ENCODE assay signal across 14 cellular contexts in genomic region chr6:44737829-44738528, GRCh38.
DNase-seq lines count a peak whose midpoint lies in the region; ATAC-seq, FAIRE-seq and TF ChIP-seq lines count a peak whose summit lies in the region.
"Had no signal": no experiment of that assay in that cellular context is flagged by ENCODE, and none has a peak within 500 bp of the region (broad histone marks: within the 10 kb centered on the region; RNA-seq: fewer than 3 reads in every experiment).

No MANE protein-coding gene starts in this region.

- H4K20me1 ChIP-seq in hepatocyte (ENCODE audit: insufficient read depth, poor library complexity, severe bottlenecking) (no peaks in the 10 kb centered on the region), smooth muscle cell (ENCODE audit: low read depth) (no peaks in the 10 kb centered on the region)

- H3K4me2 ChIP-seq in hepatocyte = no peak overlapping the region
- H3K4me2 ChIP-seq in smooth muscle cell = peak overlapping the region; percentile 4

- no peak overlapping the region for H3K4me3 ChIP-seq in hepatocyte
- no peak overlapping the region for H3K4me3 ChIP-seq in smooth muscle cell
- no peak overlapping the region for H3K4me3 ChIP-seq in brain microvascular endothelial cell (ENCODE audit: low read depth, low read length)

- no peaks in the 10 kb centered on the region for H3K9me3 ChIP-seq in hepatocyte (ENCODE audit: low read depth)
- no peaks in the 10 kb centered on the region for H3K9me3 ChIP-seq in smooth muscle cell (replicated peaks; ENCODE audit: low read depth)
- H3K9me3 ChIP-seq: BE2C had no signal

- FAIRE-seq in GM18507 (lab: Jason Lieb, UNC) = peak; percentile 72

- DNase-seq in GM18507 (ENCODE audit: extremely low spot score, insufficient read length, low read depth) (no peak), hepatocyte (ENCODE audit: low spot score) (no peak), smooth muscle cell (lab: John Stamatoyannopoulos, UW; ENCODE audit: unreplicated experiment) (no peak), NCI-H2107 treated with DMSO at 0.1 percent for 48 hours (lab: John Stamatoyannopoulos, UW; ENCODE audit: unreplicated experiment) (no peak), foreskin keratinocyte (no peak), brain microvascular endothelial cell (no peak)
- DNase-seq: BE2C; effector memory CD4-positive, alpha-beta T cell; NCI-H1048; nucleus accumbens; stimulated activated CD4-positive, alpha-beta T cell treated with anti-CD3 and anti-CD28 coated beads, Interleukin-4, amount 100 ng/mL, for 1 hour; T-helper 17 cell had no signal

- H3K27ac ChIP-seq in hepatocyte (peak overlapping the region; percentile 86), smooth muscle cell (ENCODE audit: low read depth) (peak overlapping the region; percentile 82), foreskin keratinocyte (no peak overlapping the region), brain microvascular endothelial cell (no peak overlapping the region)

- peaks cover 12% of the 10 kb centered on the region for H3K4me1 ChIP-seq in hepatocyte (ENCODE audit: insufficient read depth)
- peaks cover 10% of the 10 kb centered on the region for H3K4me1 ChIP-seq in smooth muscle cell (ENCODE audit: low read depth)
- peaks cover 6% of the 10 kb centered on the region for H3K4me1 ChIP-seq in foreskin keratinocyte
- H3K4me1 ChIP-seq: BE2C had no signal

- peaks cover 8% of the 10 kb centered on the region for H3F3A ChIP-seq in smooth muscle cell (ENCODE audit: low read depth)

- TF ChIP-seq CTCF in hepatocyte (IDR thresholded peaks at IDR 0.05; ENCODE audit: poor library complexity) = no peak
- no peak for TF ChIP-seq CTCF in smooth muscle cell (IDR thresholded peaks at IDR 0.05; ENCODE audit: borderline replicate concordance, insufficient read depth, poor library complexity, severe bottlenecking)
- no peak for TF ChIP-seq CTCF in foreskin keratinocyte (conservative IDR thresholded peaks at IDR 0.05)
- TF ChIP-seq CTCF in brain microvascular endothelial cell (IDR thresholded peaks at IDR 0.05; ENCODE audit: low read depth, low read length, missing control alignments) = no peak

- H3K36me3 ChIP-seq in hepatocyte (replicated peaks; ENCODE audit: insufficient read depth, low read depth) (no peaks in the 10 kb centered on the region), smooth muscle cell (ENCODE audit: low read depth) (no peaks in the 10 kb centered on the region), brain microvascular endothelial cell (replicated peaks) (no peaks in the 10 kb centered on the region)
- H3K36me3 ChIP-seq: BE2C had no signal

- no peak overlapping the region for H3K9ac ChIP-seq in smooth muscle cell (ENCODE audit: low read depth)

- H2AFZ ChIP-seq in hepatocyte (no peak overlapping the region), smooth muscle cell (ENCODE audit: low read depth) (peak overlapping the region; percentile 39)

- in situ Hi-C loops in brain microvascular endothelial cell (cut with HindIII; ENCODE audit: low pct_ligation_motif_present, low sequenced_read_pairs) = no loop called here

- H3K27me3 ChIP-seq in hepatocyte (no peaks in the 10 kb centered on the region), smooth muscle cell (ENCODE audit: low read depth) (no peaks in the 10 kb centered on the region), foreskin keratinocyte (no peaks in the 10 kb centered on the region), brain microvascular endothelial cell (replicated peaks) (no peaks in the 10 kb centered on the region)
- H3K27me3 ChIP-seq: BE2C had no signal

- ATAC-seq in HG03175 (IDR thresholded peaks at IDR 0.05; ENCODE audit: unreplicated experiment) = peak; percentile 34
- ATAC-seq in foreskin keratinocyte = no peak
- ATAC-seq: activated naive CD4-positive, alpha-beta T cell treated with anti-CD3 and anti-CD28 coated beads, Interleukin-2, amount 50 U/mL, for 72 hours; T-helper 17 cell had no signal

- H3K79me2 ChIP-seq in hepatocyte = no peaks in the 10 kb centered on the region
- H3K79me2 ChIP-seq in smooth muscle cell (ENCODE audit: low read depth) = no peaks in the 10 kb centered on the region

- H3K9me2 ChIP-seq in hepatocyte (replicated peaks; ENCODE audit: insufficient read depth) = no peaks in the 10 kb centered on the region

- 91% methylated on average over 6 of the region's 6 CpGs for WGBS in hepatocyte (ENCODE audit: low lambda C conversion rate, missing lambda C conversion rate)
- 88% methylated on average over 6 of the region's 6 CpGs for WGBS in smooth muscle cell (ENCODE audit: low lambda C conversion rate)

Comparison
In these comparisons a context has a peak if more than half of its experiments do, and no peak if none do; other contexts are left out.
1. H3K27ac ChIP-seq: peak in hepatocyte (single experiment) and smooth muscle cell (single experiment); none in foreskin keratinocyte (single experiment) and brain microvascular endothelial cell (single experiment).